ENCODE assay signal across 11 cellular contexts in genomic region chr6:3260772-3261517, GRCh38. TPM values are rescaled to one million over a fixed set of nuclear protein-coding genes. Genes with fewer than 3 reads are reported as not detected.
DNase-seq lines count a peak whose midpoint lies in the region; ATAC-seq and TF ChIP-seq lines count a peak whose summit lies in the region.
"Had no signal": no experiment of that assay in that cellular context is flagged by ENCODE, and none has a peak within 500 bp of the region (broad histone marks: within the 10 kb centered on the region; RNA-seq: fewer than 3 reads in every experiment).

No MANE protein-coding gene starts in this region.

- H3K9ac ChIP-seq in HCT116 (ENCODE audit: low read length) (peak overlapping the region; percentile 92; the same call in 1 of the 2 replicates), mesenchymal stem cell (ENCODE audit: low read length) (peak overlapping the region; percentile 54)

- H3K23ac ChIP-seq in mesenchymal stem cell (ENCODE audit: low read length in 2 of 2): no peak overlapping the region

- H2AK5ac ChIP-seq in mesenchymal stem cell (ENCODE audit: low read length, severe bottlenecking): no peak overlapping the region

- TF ChIP-seq CTCF in BE2C (IDR thresholded peaks at IDR 0.05; ENCODE audit: low read depth, low read length) (no peak), HCT116 (IDR thresholded peaks at IDR 0.05 in 2 of 3, conservative IDR thresholded peaks at IDR 0.05 in 1 of 3; ENCODE audit: borderline replicate concordance in 1 of 3, insufficient read depth in 1 of 3, low read depth in 2 of 3, low read length in 2 of 3) (no peak), brain microvascular endothelial cell (IDR thresholded peaks at IDR 0.05; ENCODE audit: low read depth, low read length, missing control alignments) (no peak), lower leg skin (IDR thresholded peaks at IDR 0.05) (no peak)

- no peak overlapping the region for H3K18ac ChIP-seq in mesenchymal stem cell (ENCODE audit: low read depth in 1 of 2, low read length in 2 of 2)

- no peak overlapping the region for H4K91ac ChIP-seq in mesenchymal stem cell (ENCODE audit: low read length)

- H2AFZ ChIP-seq in HCT116 (ENCODE audit: low read depth, low read length, poor library complexity, severe bottlenecking): no peak overlapping the region
- no peak overlapping the region for H2AFZ ChIP-seq in mesenchymal stem cell (ENCODE audit: low read depth, low read length)

- no peaks in the 10 kb centered on the region for H4K20me1 ChIP-seq in HCT116 (ENCODE audit: insufficient read depth)

- POLR2A ChIA-PET in HCT116 (lab: Charles Lee): no interaction called here

- H3K27me3 ChIP-seq in BE2C (no peaks in the 10 kb centered on the region), HCT116 (ENCODE audit: insufficient read depth, low read length) (no peaks in the 10 kb centered on the region), mesenchymal stem cell (ENCODE audit: control insufficient read depth in 1 of 2, insufficient read depth in 1 of 2, low read length in 2 of 2) (peaks cover 7 to 10% of the 10 kb centered on the region in 2 experiments), brain microvascular endothelial cell (replicated peaks) (no peaks in the 10 kb centered on the region)

- H3K9me2 ChIP-seq in HCT116 (ENCODE audit: insufficient read depth): no peaks in the 10 kb centered on the region

- no peak overlapping the region for H4K8ac ChIP-seq in mesenchymal stem cell (ENCODE audit: low read length)

- no peaks in the 10 kb centered on the region for H3K9me3 Mint-ChIP-seq in activated naive CD8-positive, alpha-beta T cell (ENCODE audit: low read depth)

- H3K4me1 ChIP-seq in BE2C (peaks cover 7% of the 10 kb centered on the region; the same call in 1 of the 2 replicates), HCT116 (ENCODE audit: control insufficient read depth in 1 of 2, insufficient read depth in 2 of 2, low read length in 2 of 2) (peaks cover 9 to 18% of the 10 kb centered on the region in 2 experiments; a peak in 3 of 4 replicates), mesenchymal stem cell (ENCODE audit: control insufficient read depth, insufficient read depth, low read depth, low read length) (peaks cover 22% of the 10 kb centered on the region)

- in situ Hi-C loops in brain microvascular endothelial cell (cut with HindIII; ENCODE audit: low pct_ligation_motif_present, low sequenced_read_pairs): no loop called here

- no peak overlapping the region for H3K4ac ChIP-seq in mesenchymal stem cell (ENCODE audit: low read depth in 1 of 2, low read length in 2 of 2)

- DNase-seq in BE2C: no peak
- DNase-seq in HCT116 (ENCODE audit: low read depth, low spot score): no peak
- no peak for DNase-seq in mesenchymal stem cell
- DNase-seq in brain microvascular endothelial cell: no peak
- DNase-seq in lower leg skin (ENCODE audit: low spot score in 2 of 2): no peak
- DNase-seq in central memory CD4-positive, alpha-beta T cell: no peak
- DNase-seq: MV-4-11, trophoblast cell had no signal

- H2BK120ac ChIP-seq in mesenchymal stem cell (ENCODE audit: low read depth, low read length): no peak overlapping the region

- H2BK12ac ChIP-seq in mesenchymal stem cell (ENCODE audit: low read length in 2 of 2): peak overlapping the region in 1 of 2 experiments; percentile 31

- H3K79me2 ChIP-seq in HCT116 (ENCODE audit: insufficient read depth, low read length): peaks cover 72% of the 10 kb centered on the region

- TF ChIP-seq RAD21 in HCT116 (IDR thresholded peaks at IDR 0.05; ENCODE audit: low read depth): no peak

- H3K27ac ChIP-seq in HCT116 (ENCODE audit: low read depth, low read length): no peak overlapping the region
- H3K27ac ChIP-seq in mesenchymal stem cell (ENCODE audit: low read length, poor library complexity, severe bottlenecking): no peak overlapping the region
- no peak overlapping the region for H3K27ac ChIP-seq in brain microvascular endothelial cell

- H3K4me3 ChIP-seq in BE2C (ENCODE audit: low read depth, low read length) (peak overlapping the region; percentile 96), HCT116 (replicated peaks in 1 of 2; ENCODE audit: low read depth in 1 of 2, low read length in 2 of 2) (peak overlapping the region in 1 of 2 experiments; percentile 74; a peak in 2 of 4 replicates), mesenchymal stem cell (ENCODE audit: insufficient read depth in 1 of 2, low read depth in 1 of 2, low read length in 2 of 2) (peak overlapping the region in 1 of 2 experiments; percentile 47), brain microvascular endothelial cell (ENCODE audit: low read depth, low read length) (no peak overlapping the region), lower leg skin (ENCODE audit: low read depth, poor library complexity, severe bottlenecking) (no peak overlapping the region)

- RAD21 ChIA-PET in HCT116 (lab: Charles Lee; ENCODE audit: low non-redundant PET in 1 of 2, low total read pairs in 2 of 2, uncharacterized antibody in 2 of 2, unreplicated experiment in 2 of 2): no interaction called here

- peaks cover 48% of the 10 kb centered on the region for H3K4me1 Mint-ChIP-seq in activated naive CD8-positive, alpha-beta T cell (ENCODE audit: low read depth)

- CTCF ChIA-PET in HCT116 (lab: Charles Lee): interaction anchor here (1.3 to 1.8 kb wide), 3 partner anchors 9 to 471 kb away, joined by 3 to 4 read pairs (median 3); no protein-coding TSS in a partner anchor

- no peak overlapping the region for H3K14ac ChIP-seq in mesenchymal stem cell (ENCODE audit: low read length in 2 of 2)

- intact Hi-C loops in HCT116 (cut with micrococcal nuclease) (no loop called here), lower leg skin (cut with DNase I; ENCODE audit: low total_unique reads) (no loop called here)

- H3K9me3 ChIP-seq in BE2C (no peaks in the 10 kb centered on the region), HCT116 (ENCODE audit: control insufficient read depth in 1 of 2, insufficient read depth in 1 of 2, low read depth in 1 of 2, low read length in 2 of 2) (no peaks in the 10 kb centered on the region), mesenchymal stem cell (ENCODE audit: control insufficient read depth, low read length) (no peaks in the 10 kb centered on the region)

- H3K27me3 Mint-ChIP-seq in activated naive CD8-positive, alpha-beta T cell: no peaks in the 10 kb centered on the region

- peaks cover 12% of the 10 kb centered on the region for H3K36me3 Mint-ChIP-seq in activated naive CD8-positive, alpha-beta T cell

- no peak for TF ChIP-seq POLR2A in HCT116 (IDR thresholded peaks at IDR 0.05; ENCODE audit: borderline replicate concordance, extremely low read depth, insufficient read depth, insufficient read length)
- TF ChIP-seq POLR2A in lower leg skin (IDR thresholded peaks at IDR 0.05): no peak

- H3K79me1 ChIP-seq in mesenchymal stem cell (replicated peaks; ENCODE audit: low read length, poor library complexity, severe bottlenecking): peaks cover 38% of the 10 kb centered on the region

- no peak overlapping the region for H2BK15ac ChIP-seq in mesenchymal stem cell (ENCODE audit: low read depth, poor library complexity, severe bottlenecking)

- H3K4me2 ChIP-seq in HCT116 (ENCODE audit: low read length): peak overlapping the region; percentile 76
- H3K4me2 ChIP-seq in mesenchymal stem cell (ENCODE audit: low read length, poor library complexity, severe bottlenecking): no peak overlapping the region

- ATAC-seq in HCT116 (no peak), HG03139 (IDR thresholded peaks at IDR 0.05; ENCODE audit: unreplicated experiment) (no peak)
- ATAC-seq: Right ventricle myocardium inferior had no signal

- no TSS peak for BruUV-seq in HCT116 (replicated peaks; lab: Mats Ljungman, UMichigan)

- H3K36me3 ChIP-seq in BE2C: peaks cover 39% of the 10 kb centered on the region
- H3K36me3 ChIP-seq in HCT116 (ENCODE audit: control insufficient read depth in 1 of 2, insufficient read depth in 2 of 2, low read length in 2 of 2): peaks cover 13 to 26% of the 10 kb centered on the region in 2 experiments; a peak in 3 of 4 replicates
- peaks cover 19 to 30% of the 10 kb centered on the region in 2 experiments for H3K36me3 ChIP-seq in mesenchymal stem cell (ENCODE audit: control insufficient read depth in 1 of 2, insufficient read depth in 2 of 2, low read depth in 1 of 2, low read length in 2 of 2)
- peaks cover 14% of the 10 kb centered on the region for H3K36me3 ChIP-seq in brain microvascular endothelial cell (replicated peaks)

- WGBS in mesenchymal stem cell: 82% methylated on average over 14 of the region's 17 CpGs
- 71 to 76% methylated on average over 17 of the region's 17 CpGs for WGBS in lower leg skin, 2 donors

- H3K4me3 Mint-ChIP-seq in activated naive CD8-positive, alpha-beta T cell: peak overlapping the region; percentile 99

- H3K27ac Mint-ChIP-seq in activated naive CD8-positive, alpha-beta T cell: peak overlapping the region; percentile 81

- no peak overlapping the region for H2BK5ac ChIP-seq in mesenchymal stem cell (ENCODE audit: low read depth, low read length, poor library complexity, severe bottlenecking)

TF ChIP-seq in HCT116, 20 proteins besides CTCF, POLR2A, EP300 and RAD21:
- TF ChIP-seq SIN3A (IDR thresholded peaks at IDR 0.05; ENCODE audit: low read depth): no peak
- no peak for TF ChIP-seq JUND (IDR thresholded peaks at IDR 0.05)
TF ChIP-seq in HCT116: peak in this region for 0.

RNA-seq across cellular contexts. Expression of gene PSMG4, which starts 2.2 kb away (rescaled TPM):
- polyA plus RNA-seq in BE2C (2012; ENCODE audit: insufficient read depth, insufficient read length, low read depth): 54.8 TPM
- 35.0 TPM for total RNA-seq in HCT116 (2021; ENCODE audit: unreplicated experiment)
- polyA plus RNA-seq in HCT116 (2012): 44.3 and 46.8 TPM in 2 replicates
- 24.6 TPM for polyA plus RNA-seq in mesenchymal stem cell (2013, experiment 1 of 2)
- polyA plus RNA-seq in mesenchymal stem cell (2013, experiment 2 of 2): 26.0 TPM
- 10 to 100 TPM; 16.2 to 22.1 (median 19.1) TPM for total RNA-seq in lower leg skin

RNA-seq across cellular contexts. Expression of gene TUBB2B, which starts 33.5 kb away (rescaled TPM):
- polyA plus RNA-seq in BE2C (2012; ENCODE audit: insufficient read depth, insufficient read length, low read depth): 301 TPM
- total RNA-seq in HCT116 (2021; ENCODE audit: unreplicated experiment) (0.86 TPM), lower leg skin (10 to 100 TPM in 2 of 4 donors, 1 to 10 TPM in 2; 1.0 to 14.6 (median 7.5) TPM)
- polyA plus RNA-seq in HCT116 (2012): 2.1 and 3.3 TPM in 2 replicates
- 24.5 TPM for polyA plus RNA-seq in mesenchymal stem cell (2013, experiment 1 of 2)
- 25.5 TPM for polyA plus RNA-seq in mesenchymal stem cell (2013, experiment 2 of 2)
